23 cellular contexts compared by ENCODE assay signal in genomic region chr7:632831-633210, GRCh38.
"Had no signal": no experiment of that assay in that cellular context is flagged by ENCODE, and none has a peak within 500 bp of the region (broad histone marks: within the 10 kb centered on the region; RNA-seq: fewer than 3 reads in every experiment).

No MANE protein-coding gene starts in this region.

- H3K9me3 Mint-ChIP-seq: activated B cell treated with CpG ODN at 0.5 μM for 24 hours; activated CD4-positive, alpha-beta memory T cell treated with anti-CD3 and anti-CD28 coated beads, Interleukin-2, amount 10 ng/mL, durations not matched to agents 7 days and 5 days; activated naive CD8-positive, alpha-beta T cell treated with anti-CD3 and anti-CD28 coated beads, Interleukin-2, amount 50 U/mL, for 24 hours; activated T-helper 1 cell treated with anti-CD3 and anti-CD28 coated beads, Interleukin-12 subunit alpha, Interleukin-12 subunit beta, Interleukin-2, Interleukin-4 antibody, amounts not matched to agents 30 ng/mL and 10 ng/mL and 1 ng/mL, durations not matched to agents 14 hours and 24 hours and 36 hours; central memory CD8-positive, alpha-beta T cell had no signal

- H3K27me3 ChIP-seq: ascending aorta, body of pancreas had no signal

- ATAC-seq: activated CD4-positive, alpha-beta T cell treated with anti-CD3 and anti-CD28 coated beads for 36 hours; activated naive CD8-positive, alpha-beta T cell treated with anti-CD3 and anti-CD28 coated beads, Interleukin-2, amount 50 U/mL, for 24 hours; body of pancreas; T-helper 17 cell had no signal

- H3K36me3 ChIP-seq: ascending aorta had no signal

- H3K9me3 ChIP-seq: ascending aorta, body of pancreas had no signal

- H3K4me3 Mint-ChIP-seq: activated B cell treated with CpG ODN at 0.5 μM for 24 hours; activated CD4-positive, alpha-beta memory T cell treated with anti-CD3 and anti-CD28 coated beads, Interleukin-2, amount 10 ng/mL, durations not matched to agents 7 days and 5 days; activated CD4-positive, alpha-beta T cell treated with anti-CD3 and anti-CD28 coated beads for 36 hours; activated naive CD4-positive, alpha-beta T cell treated with anti-CD3 and anti-CD28 coated beads, Interleukin-2, amount 10 ng/mL, durations not matched to agents 7 days and 5 days; activated naive CD8-positive, alpha-beta T cell treated with anti-CD3 and anti-CD28 coated beads, Interleukin-2, amount 50 U/mL, for 24 hours; activated T-helper 1 cell treated with anti-CD3 and anti-CD28 coated beads, Interleukin-12 subunit alpha, Interleukin-12 subunit beta, Interleukin-2, Interleukin-4 antibody, amounts not matched to agents 30 ng/mL and 10 ng/mL and 1 ng/mL, durations not matched to agents 14 hours and 24 hours and 36 hours; central memory CD8-positive, alpha-beta T cell; T-helper 17 cell had no signal

- H3K27ac Mint-ChIP-seq: activated B cell treated with CpG ODN at 0.5 μM for 24 hours; activated CD4-positive, alpha-beta memory T cell treated with anti-CD3 and anti-CD28 coated beads, Interleukin-2, amount 10 ng/mL, durations not matched to agents 7 days and 5 days; activated CD4-positive, alpha-beta T cell treated with anti-CD3 and anti-CD28 coated beads for 36 hours; activated naive CD4-positive, alpha-beta T cell treated with anti-CD3 and anti-CD28 coated beads, Interleukin-2, amount 10 ng/mL, durations not matched to agents 7 days and 5 days; activated naive CD8-positive, alpha-beta T cell treated with anti-CD3 and anti-CD28 coated beads, Interleukin-2, amount 50 U/mL, for 24 hours; activated T-helper 1 cell treated with anti-CD3 and anti-CD28 coated beads, Interleukin-12 subunit alpha, Interleukin-12 subunit beta, Interleukin-2, Interleukin-4 antibody, amounts not matched to agents 30 ng/mL and 10 ng/mL and 1 ng/mL, durations not matched to agents 14 hours and 24 hours and 36 hours; T-helper 17 cell had no signal

- H3K27ac ChIP-seq: ascending aorta, body of pancreas had no signal

- H3K4me1 ChIP-seq: ascending aorta, body of pancreas had no signal

- H3K27me3 Mint-ChIP-seq: activated B cell treated with CpG ODN at 0.5 μM for 24 hours; activated CD4-positive, alpha-beta memory T cell treated with anti-CD3 and anti-CD28 coated beads, Interleukin-2, amount 10 ng/mL, durations not matched to agents 7 days and 5 days; activated CD4-positive, alpha-beta T cell treated with anti-CD3 and anti-CD28 coated beads for 36 hours; activated naive CD4-positive, alpha-beta T cell treated with anti-CD3 and anti-CD28 coated beads, Interleukin-2, amount 10 ng/mL, durations not matched to agents 7 days and 5 days; activated naive CD8-positive, alpha-beta T cell treated with anti-CD3 and anti-CD28 coated beads, Interleukin-2, amount 50 U/mL, for 24 hours; central memory CD8-positive, alpha-beta T cell; T-helper 17 cell had no signal

- H3K4me1 Mint-ChIP-seq: activated B cell treated with CpG ODN at 0.5 μM for 24 hours; activated naive CD8-positive, alpha-beta T cell treated with anti-CD3 and anti-CD28 coated beads, Interleukin-2, amount 50 U/mL, for 24 hours had no signal

- H3K4me3 ChIP-seq: ascending aorta, body of pancreas had no signal

- DNase-seq: activated B cell treated with CpG ODN at 0.5 μM for 24 hours; activated CD4-positive, alpha-beta memory T cell treated with anti-CD3 and anti-CD28 coated beads, Interleukin-2, amount 10 ng/mL, durations not matched to agents 7 days and 5 days; activated CD4-positive, alpha-beta T cell treated with anti-CD3 and anti-CD28 coated beads for 36 hours; activated CD4-positive, alpha-beta T cell treated with anti-CD3 and anti-CD28 coated beads, Interleukin-2, amount 50 U/mL, for 1 hour; activated CD8-positive, alpha-beta memory T cell treated with anti-CD3 and anti-CD28 coated beads, Interleukin-2, amount 50 U/mL, for 4 hours; activated gamma-delta T cell; activated naive CD4-positive, alpha-beta T cell treated with anti-CD3 and anti-CD28 coated beads, Interleukin-2, amount 10 ng/mL, durations not matched to agents 7 days and 5 days; activated naive CD8-positive, alpha-beta T cell treated with anti-CD3 and anti-CD28 coated beads, Interleukin-2, amount 50 U/mL, for 24 hours; amniotic stem cell; body of pancreas; Kasumi-1; KBM-7; NCI-H1048; NCI-H146; NCI-H187 treated with DMSO at 0.1 percent for 48 hours; NCI-H2081 treated with DMSO at 0.1 percent for 48 hours; NCI-H82; SIG-M5; T-helper 17 cell; T-helper 9 cell had no signal
